In the genomic region with DNA sequence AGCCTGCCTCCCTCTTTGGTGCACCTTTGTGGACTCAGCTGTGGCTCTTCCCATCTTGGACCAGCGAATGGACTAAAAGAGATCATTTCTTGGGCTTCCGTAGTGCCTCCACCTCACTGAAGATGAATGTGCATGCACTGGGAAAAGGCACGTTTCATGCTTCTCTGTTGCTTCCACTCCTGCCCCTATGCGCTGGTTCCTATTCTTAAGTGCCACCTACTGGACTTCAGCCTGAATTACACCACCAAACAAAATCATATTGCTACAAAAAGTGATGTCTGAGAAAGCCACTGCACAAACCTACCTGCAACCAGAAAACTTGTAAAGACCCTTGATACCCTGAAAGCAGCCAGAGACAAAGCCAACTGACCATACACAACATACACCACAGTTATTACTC, we compare ENCODE assay signal across 8 cellular contexts.
DNase-seq lines count a peak whose midpoint lies in the region; ATAC-seq and TF ChIP-seq lines count a peak whose summit lies in the region.

No MANE protein-coding gene starts in this region.

- no peak for ATAC-seq in GM19397 (IDR thresholded peaks at IDR 0.05; ENCODE audit: unreplicated experiment)
- no peak for ATAC-seq in HG03196 (IDR thresholded peaks at IDR 0.05; ENCODE audit: unreplicated experiment)

- CTCF ChIA-PET in RWPE1 (lab: Yijun Ruan, JAX): no interaction called here

- TF ChIP-seq CTCF in RWPE1 (conservative IDR thresholded peaks at IDR 0.05; ENCODE audit: low read depth): peak; percentile 43

- DNase-seq in NCI-H2081 (lab: John Stamatoyannopoulos, UW): peak; percentile 13 to 18
- no peak for DNase-seq in NCI-H2081 treated with DMSO at 0.1 percent for 48 hours (lab: John Stamatoyannopoulos, UW)
- peak; percentile 3 for DNase-seq in HK-2 (ENCODE audit: unreplicated experiment)
- DNase-seq in RWPE1 (ENCODE audit: low spot score): peak; percentile 9
- DNase-seq in iPS-NIHi7 (ENCODE audit: extremely low spot score): peak; percentile 54
- no peak for DNase-seq in activated CD8-positive, alpha-beta memory T cell treated with anti-CD3 and anti-CD28 coated beads, Interleukin-2, amount 50 U/mL, for 4 hours

- H3K27ac ChIP-seq in RWPE1: no peak overlapping the region

- POLR2A ChIA-PET in RWPE1 (lab: Yijun Ruan, JAX; ENCODE audit: low non-redundant PET): no interaction called here

Comparison
In these comparisons a context has a peak if more than half of its experiments do, and no peak if none do; other contexts are left out.
1. DNase-seq: peak in NCI-H2081 (2 of 2), HK-2 (single experiment), RWPE1 (single experiment) and iPS-NIHi7 (single experiment); none in NCI-H2081 treated with DMSO at 0.1 percent for 48 hours (single experiment) and activated CD8-positive, alpha-beta memory T cell treated with anti-CD3 and anti-CD28 coated beads, Interleukin-2, amount 50 U/mL, for 4 hours (single experiment).